In the genomic region with DNA sequence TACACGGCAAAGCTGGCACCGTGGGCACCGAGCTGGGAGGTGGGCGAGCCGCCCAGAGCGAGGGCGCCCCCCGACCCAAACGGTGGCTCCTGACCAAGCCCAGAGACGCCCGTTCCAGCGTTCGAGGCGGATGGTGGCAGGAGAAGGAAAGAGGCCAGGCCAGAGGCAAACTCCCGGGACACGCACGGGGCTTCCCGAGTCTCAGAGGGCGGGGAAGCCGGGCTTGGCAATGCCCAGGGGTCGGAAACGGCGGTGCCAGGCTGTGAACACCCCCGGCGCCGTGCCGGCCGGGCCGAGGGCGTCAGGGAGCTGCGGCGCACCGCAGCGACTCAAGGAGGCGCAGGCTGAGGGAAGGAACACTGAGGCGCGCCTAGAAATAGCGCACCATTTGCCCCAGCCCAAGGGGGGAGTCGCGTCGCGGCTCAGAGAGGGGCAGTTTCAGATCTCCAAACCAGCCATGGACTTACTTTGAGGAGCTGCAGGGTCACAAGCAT, we compare ENCODE assay signal across 1 cellular context.
A peak's percentile ranks its signal among the peaks of the same experiment; 100 is the strongest.
TF ChIP-seq lines count a peak whose summit lies in the region.

No MANE protein-coding gene starts in this region.

TF ChIP-seq in HepG2, 621 proteins besides CTCF, POLR2A, EP300 and RAD21 (continued from another document):
- no peak for TF ChIP-seq HBP1 (CRISPR knock-in tag; IDR thresholded peaks at IDR 0.05; ENCODE audit: low read depth)
- TF ChIP-seq ZNF704 (CRISPR knock-in tag; IDR thresholded peaks at IDR 0.05; ENCODE audit: borderline replicate concordance): 0 out of 2 replicates have a peak, but pooled peaks have one; percentile 27
- no peak for TF ChIP-seq ATM (IDR thresholded peaks at IDR 0.05; ENCODE audit: borderline replicate concordance)
- no peak for TF ChIP-seq DNMT3B (CRISPR knock-in tag; conservative IDR thresholded peaks at IDR 0.05)
- no peak for TF ChIP-seq NR1H2 (CRISPR knock-in tag; IDR thresholded peaks at IDR 0.05; ENCODE audit: borderline replicate concordance, low read depth)
- TF ChIP-seq ZBTB46 (CRISPR knock-in tag; IDR thresholded peaks at IDR 0.05; ENCODE audit: borderline replicate concordance): no peak
- 0 out of 2 replicates have a peak, but pooled peaks have one; percentile 11 for TF ChIP-seq SP2 (CRISPR knock-in tag; IDR thresholded peaks at IDR 0.05)
- TF ChIP-seq ZNF629 (CRISPR knock-in tag; conservative IDR thresholded peaks at IDR 0.05): no peak
- peak; percentile 83 for TF ChIP-seq ZNF234 (CRISPR knock-in tag; conservative IDR thresholded peaks at IDR 0.05)
- 0 out of 2 replicates have a peak, but pooled peaks have one; percentile 8 for TF ChIP-seq PHF8 (CRISPR knock-in tag; IDR thresholded peaks at IDR 0.05)
- TF ChIP-seq KAT8 (CRISPR knock-in tag; IDR thresholded peaks at IDR 0.05): no peak
- 0 out of 2 replicates have a peak, but pooled peaks have one; percentile 7 for TF ChIP-seq NAIF1 (CRISPR knock-in tag; IDR thresholded peaks at IDR 0.05; ENCODE audit: borderline replicate concordance)
- no peak for TF ChIP-seq ZNF570 (CRISPR knock-in tag; IDR thresholded peaks at IDR 0.05; ENCODE audit: borderline replicate concordance)
- TF ChIP-seq CCDC6 (CRISPR knock-in tag; IDR thresholded peaks at IDR 0.05): no peak
